Comparison of ENCODE assay signal across 28 cellular contexts in the genomic region with DNA sequence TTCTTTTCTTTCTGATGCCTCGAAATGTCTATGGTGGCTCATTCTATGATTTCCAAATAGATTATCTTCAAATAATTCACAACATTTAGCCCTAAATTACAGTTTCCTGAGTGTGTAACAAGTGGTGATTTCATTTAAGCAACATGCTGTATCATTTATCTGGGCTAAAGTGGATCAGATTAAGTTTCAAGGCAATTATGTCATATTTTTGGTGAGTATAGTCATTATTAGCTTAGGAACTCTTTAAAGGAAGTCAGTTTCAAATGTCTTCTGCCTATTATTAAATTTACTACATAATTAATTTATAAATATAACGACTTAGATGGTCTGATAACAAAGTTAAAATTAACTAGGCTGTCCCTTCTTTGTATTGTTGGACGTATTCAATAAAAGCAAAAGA.
"Had no signal": no experiment of that assay in that cellular context is flagged by ENCODE, and none has a peak within 500 bp of the region (broad histone marks: within the 10 kb centered on the region; RNA-seq: fewer than 3 reads in every experiment).

No MANE protein-coding gene starts in this region.

- H3K36me3 Mint-ChIP-seq: immature natural killer cell; naive B cell; natural killer cell treated with Interleukin-12 subunit alpha and Interleukin-12 subunit beta and Interleukin-15 and Interleukin-18, amount 100 ng/mL, for 72 hours; stimulated activated naive B cell treated with anti-CD40 and anti-IgM and Interleukin-4, amounts not matched to agents 10 μg/mL and 1 μg/mL and 100 μg/mL, for 72 hours had no signal

- H3K36me3 ChIP-seq: left lung, lower lobe of right lung, ovary, right atrium auricular region, stomach, thyroid gland, transverse colon, upper lobe of left lung, vagina had no signal

- H3K4me3 Mint-ChIP-seq: immature natural killer cell; naive B cell; natural killer cell treated with Interleukin-12 subunit alpha and Interleukin-12 subunit beta and Interleukin-15 and Interleukin-18, amount 100 ng/mL, for 72 hours; stimulated activated naive B cell treated with anti-CD40 and anti-IgM and Interleukin-4, amounts not matched to agents 10 μg/mL and 1 μg/mL and 100 μg/mL, for 72 hours had no signal

- H3K9me3 ChIP-seq: left lung, lower lobe of right lung, ovary, right atrium auricular region, stomach, testis, thyroid gland, transverse colon, upper lobe of left lung, vagina had no signal

- H3K27ac Mint-ChIP-seq: immature natural killer cell; naive B cell; natural killer cell treated with Interleukin-12 subunit alpha and Interleukin-12 subunit beta and Interleukin-15 and Interleukin-18, amount 100 ng/mL, for 72 hours; stimulated activated naive B cell treated with anti-CD40 and anti-IgM and Interleukin-4, amounts not matched to agents 10 μg/mL and 1 μg/mL and 100 μg/mL, for 72 hours had no signal

- FAIRE-seq: islet of Langerhans, kidney had no signal

- H3K27me3 Mint-ChIP-seq: natural killer cell treated with Interleukin-12 subunit alpha and Interleukin-12 subunit beta and Interleukin-15 and Interleukin-18, amount 100 ng/mL, for 72 hours; progenitor cell of endocrine pancreas had no signal

- H3K4me3 ChIP-seq: left lung, lower lobe of right lung, ovary, right atrium auricular region, skin epidermis, stomach, testis, thyroid gland, transverse colon, upper lobe of left lung, vagina had no signal

- H3K4me1 ChIP-seq: left lung, lower lobe of right lung, right atrium auricular region, stomach, testis, thyroid gland, transverse colon, upper lobe of left lung, vagina had no signal

- H3K9me3 Mint-ChIP-seq: stimulated activated naive B cell treated with anti-CD40 and anti-IgM and Interleukin-4, amounts not matched to agents 10 μg/mL and 1 μg/mL and 100 μg/mL, for 72 hours had no signal

- H3K4me1 Mint-ChIP-seq: immature natural killer cell; stimulated activated naive B cell treated with anti-CD40 and anti-IgM and Interleukin-4, amounts not matched to agents 10 μg/mL and 1 μg/mL and 100 μg/mL, for 72 hours had no signal

- H3K27me3 ChIP-seq: left lung, ovary, right atrium auricular region, stomach, testis, thyroid gland, transverse colon, upper lobe of left lung, vagina had no signal

- H3K27ac ChIP-seq: left lung, lower lobe of right lung, ovary, right atrium auricular region, skin epidermis, stomach, testis, thyroid gland, transverse colon, upper lobe of left lung, vagina had no signal

- DNase-seq: hypothalamus; immature natural killer cell; kidney; left colon; left lung; lower lobe of right lung; mammary epithelial cell; mesenchymal stem cell; naive B cell; ovary; stimulated activated CD4-positive, alpha-beta T cell treated with anti-CD3 and anti-CD28 coated beads, Interleukin-12 subunit alpha, Interleukin-12 subunit beta, amount 100 ng/mL, for 4 hours; stimulated activated CD4-positive, alpha-beta T cell treated with anti-CD3 and anti-CD28 coated beads, Interleukin-15, amount 100 ng/mL, for 24 hours; stimulated activated CD4-positive, alpha-beta T cell treated with anti-CD3 and anti-CD28 coated beads, Interleukin-2, amount 100 ng/mL, for 24 hours; stimulated activated CD4-positive, alpha-beta T cell treated with anti-CD3 and anti-CD28 coated beads, Interleukin-4, amount 100 ng/mL, for 1 hour; stimulated activated naive B cell treated with anti-CD40 and anti-IgM and Interleukin-4, amounts not matched to agents 10 μg/mL and 1 μg/mL and 100 μg/mL, for 72 hours; stimulated activated naive CD8-positive, alpha-beta T cell treated with anti-CD3 and anti-CD28 coated beads, Interleukin-15, Interleukin-2, amounts not matched to agents 100 U/mL and 50 U/mL, for 24 hours; stomach; testis; thyroid gland; transverse colon; upper lobe of left lung had no signal

- ATAC-seq: left colon; left lung; lower lobe of right lung; natural killer cell treated with Interleukin-12 subunit alpha and Interleukin-12 subunit beta and Interleukin-15 and Interleukin-18, amount 100 ng/mL, for 72 hours; sciatic nerve; stimulated activated naive B cell treated with anti-CD40 and anti-IgM and Interleukin-4, amounts not matched to agents 10 μg/mL and 1 μg/mL and 100 μg/mL, for 72 hours; stimulated activated naive CD8-positive, alpha-beta T cell treated with anti-CD3 and anti-CD28 coated beads, Interleukin-15, Interleukin-2, amounts not matched to agents 100 U/mL and 50 U/mL, for 24 hours had no signal
